Comparison of ENCODE assay signal across 8 cellular contexts in the genomic region with DNA sequence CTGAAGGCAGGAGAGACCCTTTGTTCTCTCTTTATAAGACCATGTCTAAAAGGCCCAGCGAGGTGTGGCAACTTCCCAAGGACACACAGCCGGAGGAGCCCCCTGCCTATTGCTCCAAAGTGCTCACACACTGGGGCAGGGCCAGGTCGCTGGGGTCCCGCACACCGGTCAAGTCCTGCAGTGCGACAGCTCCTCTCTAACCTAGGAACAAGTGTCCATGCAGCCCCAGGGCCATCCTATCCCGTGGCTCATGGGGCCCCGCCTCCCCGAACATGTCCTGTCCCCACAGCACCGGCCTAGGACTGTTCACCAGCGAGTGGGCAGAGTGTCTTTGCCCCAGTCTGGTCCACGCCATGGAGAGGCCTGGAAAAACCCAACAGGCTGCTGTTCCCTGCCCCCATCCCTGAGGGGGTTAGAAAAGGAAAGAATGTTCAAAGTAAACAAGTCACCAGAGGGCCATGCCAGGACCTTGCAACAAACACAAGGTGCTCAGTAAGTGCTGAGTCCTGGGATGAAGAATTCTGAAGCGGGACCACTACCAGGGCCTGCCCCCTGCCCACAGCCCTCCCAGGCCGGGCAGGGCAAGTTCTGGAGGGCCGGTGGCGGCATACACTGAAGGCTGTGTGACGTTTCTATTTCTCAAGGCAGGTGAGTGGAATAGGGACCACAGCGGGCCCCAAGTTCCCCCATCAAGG. TPM values are rescaled to one million over a fixed set of nuclear protein-coding genes. Genes with fewer than 3 reads are reported as not detected.
DNase-seq lines count a peak whose midpoint lies in the region; ATAC-seq, FAIRE-seq and TF ChIP-seq lines count a peak whose summit lies in the region.

No MANE protein-coding gene starts in this region.

- peaks cover 31 to 43% of the 10 kb centered on the region in 2 donors for H3K4me1 ChIP-seq in ascending aorta

- CTCF ChIA-PET in activated CD8-positive, alpha-beta memory T cell treated with anti-CD3 and anti-CD28 coated beads, Interleukin-2, amount 10 ng/mL, durations not matched to agents 7 days and 5 days (lab: Charles Lee) = interaction anchor here (0.9 to 1.5 kb wide), 4 partner anchors 11 to 433 kb away, joined by 3 to 14 read pairs (median 5); no protein-coding TSS in a partner anchor

- peaks cover 47% of the 10 kb centered on the region for H3K4me1 Mint-ChIP-seq in activated CD8-positive, alpha-beta memory T cell treated with anti-CD3 and anti-CD28 coated beads, Interleukin-2, amount 10 ng/mL, durations not matched to agents 7 days and 5 days
- peaks cover 56 to 91% of the 10 kb centered on the region in 2 donors for H3K4me1 Mint-ChIP-seq in stimulated activated naive B cell treated with anti-CD40 and anti-IgM and Interleukin-4, amounts not matched to agents 10 μg/mL and 1 μg/mL and 100 μg/mL, for 72 hours

- FAIRE-seq in HTR-8/SVneo (lab: Jason Lieb, UNC) = no peak

- H3K9me3 Mint-ChIP-seq in activated CD8-positive, alpha-beta memory T cell treated with anti-CD3 and anti-CD28 coated beads, Interleukin-2, amount 10 ng/mL, durations not matched to agents 7 days and 5 days (ENCODE audit: low read depth) = no peaks in the 10 kb centered on the region
- no peaks in the 10 kb centered on the region for H3K9me3 Mint-ChIP-seq in stimulated activated naive B cell treated with anti-CD40 and anti-IgM and Interleukin-4, amounts not matched to agents 10 μg/mL and 1 μg/mL and 100 μg/mL, for 72 hours

- no peak for ATAC-seq in activated CD8-positive, alpha-beta memory T cell treated with anti-CD3 and anti-CD28 coated beads, Interleukin-2, amount 10 ng/mL, durations not matched to agents 7 days and 5 days
- ATAC-seq in stimulated activated naive B cell treated with anti-CD40 and anti-IgM and Interleukin-4, amounts not matched to agents 10 μg/mL and 1 μg/mL and 100 μg/mL, for 72 hours (replicated peaks) = no peak
- ATAC-seq in HG03457 (IDR thresholded peaks at IDR 0.05; ENCODE audit: unreplicated experiment) = no peak

- H3K27me3 Mint-ChIP-seq in activated CD8-positive, alpha-beta memory T cell treated with anti-CD3 and anti-CD28 coated beads, Interleukin-2, amount 10 ng/mL, durations not matched to agents 7 days and 5 days = no peaks in the 10 kb centered on the region
- no peaks in the 10 kb centered on the region for H3K27me3 Mint-ChIP-seq in stimulated activated naive B cell treated with anti-CD40 and anti-IgM and Interleukin-4, amounts not matched to agents 10 μg/mL and 1 μg/mL and 100 μg/mL, for 72 hours

- intact Hi-C loops in ascending aorta (cut with DNase I) = loop anchor here (2.0 to 10.0 kb wide), 4 partner anchors 74 to 432 kb away; partner anchors contain the start of genes BICD2, FAM120A, FAM120AOS and SUSD3

- no peaks in the 10 kb centered on the region for H3K36me3 Mint-ChIP-seq in activated CD8-positive, alpha-beta memory T cell treated with anti-CD3 and anti-CD28 coated beads, Interleukin-2, amount 10 ng/mL, durations not matched to agents 7 days and 5 days
- H3K36me3 Mint-ChIP-seq in stimulated activated naive B cell treated with anti-CD40 and anti-IgM and Interleukin-4, amounts not matched to agents 10 μg/mL and 1 μg/mL and 100 μg/mL, for 72 hours = peaks cover 22 to 44% of the 10 kb centered on the region in 2 donors

- H3K27me3 ChIP-seq in ascending aorta = no peaks in the 10 kb centered on the region

- H3K9me3 ChIP-seq in ascending aorta = no peaks in the 10 kb centered on the region

- H3K36me3 ChIP-seq in ascending aorta = no peaks in the 10 kb centered on the region

- H3K4me3 Mint-ChIP-seq in activated CD8-positive, alpha-beta memory T cell treated with anti-CD3 and anti-CD28 coated beads, Interleukin-2, amount 10 ng/mL, durations not matched to agents 7 days and 5 days = peak overlapping the region; percentile 82
- peak overlapping the region; percentile 94 to 96 for H3K4me3 Mint-ChIP-seq in stimulated activated naive B cell treated with anti-CD40 and anti-IgM and Interleukin-4, amounts not matched to agents 10 μg/mL and 1 μg/mL and 100 μg/mL, for 72 hours

- no peak for DNase-seq in activated CD8-positive, alpha-beta memory T cell treated with anti-CD3 and anti-CD28 coated beads, Interleukin-2, amount 10 ng/mL, durations not matched to agents 7 days and 5 days
- DNase-seq in activated CD8-positive, alpha-beta memory T cell treated with anti-CD3 and anti-CD28 coated beads for 24 hours = no peak
- DNase-seq in ascending aorta (ENCODE audit: low spot score in 2 of 2) = peak in 1 of 2 donors; percentile 91
- DNase-seq in islet precursor cell = peak; percentile 73
- DNase-seq in stimulated activated naive B cell treated with anti-CD40 and anti-IgM and Interleukin-4, amounts not matched to agents 10 μg/mL and 1 μg/mL and 100 μg/mL, for 72 hours = no peak
- DNase-seq in HTR-8/SVneo (ENCODE audit: insufficient read length, low spot score) = no peak
- DNase-seq in A172 (ENCODE audit: low spot score) = no peak

- peak overlapping the region; percentile 86 for H3K27ac Mint-ChIP-seq in activated CD8-positive, alpha-beta memory T cell treated with anti-CD3 and anti-CD28 coated beads, Interleukin-2, amount 10 ng/mL, durations not matched to agents 7 days and 5 days
- H3K27ac Mint-ChIP-seq in stimulated activated naive B cell treated with anti-CD40 and anti-IgM and Interleukin-4, amounts not matched to agents 10 μg/mL and 1 μg/mL and 100 μg/mL, for 72 hours = peak overlapping the region; percentile 98

- TF ChIP-seq CTCF in ascending aorta (IDR thresholded peaks at IDR 0.05) = no peak

- peak overlapping the region; percentile 98 to 99 for H3K27ac ChIP-seq in ascending aorta

- peak overlapping the region; percentile 77 to 91 for H3K4me3 ChIP-seq in ascending aorta

RNA-seq across cellular contexts. Expression of gene NINJ1, which starts 1.0 kb away (rescaled TPM):
- total RNA-seq in activated CD8-positive, alpha-beta memory T cell treated with anti-CD3 and anti-CD28 coated beads, Interleukin-2, amount 10 ng/mL, durations not matched to agents 7 days and 5 days = 10 to 100 TPM; 31.1 to 54.9 TPM
- total RNA-seq in ascending aorta = 156 TPM
- total RNA-seq in A172 (2014; rRNA removed; shearing (Covaris generic)) = 64.2 and 68.2 TPM in 2 replicates

RNA-seq across cellular contexts. Expression of gene CARD19, which starts 37.1 kb away (rescaled TPM):
- 10 to 100 TPM; 45.0 to 83.0 TPM for total RNA-seq in activated CD8-positive, alpha-beta memory T cell treated with anti-CD3 and anti-CD28 coated beads, Interleukin-2, amount 10 ng/mL, durations not matched to agents 7 days and 5 days
- 212 TPM for total RNA-seq in ascending aorta
- 51.7 and 74.8 TPM in 2 replicates for total RNA-seq in A172 (2014; rRNA removed; shearing (Covaris generic))

RNA-seq across cellular contexts. Expression of gene WNK2, which starts 50.8 kb away (rescaled TPM):
- total RNA-seq in activated CD8-positive, alpha-beta memory T cell treated with anti-CD3 and anti-CD28 coated beads, Interleukin-2, amount 10 ng/mL, durations not matched to agents 7 days and 5 days = not detected
- total RNA-seq in ascending aorta = not detected
- not detected in 2 replicates for total RNA-seq in A172 (2014; rRNA removed; shearing (Covaris generic))
